In the genomic region with DNA sequence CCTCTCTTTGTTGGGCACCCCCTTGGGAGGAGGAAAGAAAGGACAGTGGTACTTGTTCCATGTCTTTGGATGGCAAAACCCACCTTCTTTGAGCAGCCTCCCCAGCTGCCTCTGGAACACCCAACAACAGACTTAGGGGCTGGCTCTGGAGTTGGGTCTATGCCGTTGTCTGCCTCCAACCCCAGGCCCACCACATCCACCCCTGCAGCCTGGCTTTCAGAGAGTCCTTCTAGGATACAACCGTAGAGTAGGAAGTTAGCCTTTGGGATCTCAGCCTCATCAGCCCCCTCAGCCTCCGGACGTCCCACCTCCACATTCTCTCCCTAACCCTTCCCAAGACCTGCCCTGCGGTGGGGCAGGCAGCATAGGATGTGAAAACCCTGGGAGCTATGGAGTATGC, we compare ENCODE assay signal across 1 cellular context.
A peak's percentile ranks its signal among the peaks of the same experiment; 100 is the strongest.
TF ChIP-seq lines count a peak whose summit lies in the region.

No MANE protein-coding gene starts in this region.

TF ChIP-seq in HepG2, 621 proteins besides CTCF, POLR2A, EP300 and RAD21:
- TF ChIP-seq ZNF296 (CRISPR knock-in tag; conservative IDR thresholded peaks at IDR 0.05), result no peak
- peak; percentile 75 for TF ChIP-seq RBM22 (optimal IDR thresholded peaks at IDR 0.05; ENCODE audit: low read length)
- TF ChIP-seq RFXAP (CRISPR knock-in tag; IDR thresholded peaks at IDR 0.05; ENCODE audit: borderline replicate concordance), result no peak
- TF ChIP-seq KLF11 (CRISPR knock-in tag; IDR thresholded peaks at IDR 0.05), result no peak
- 0 out of 2 replicates have a peak, but pooled peaks have one; percentile 18 for TF ChIP-seq POLR2G (IDR thresholded peaks at IDR 0.05; ENCODE audit: low read depth, low read length)
- TF ChIP-seq, protein P1, sequence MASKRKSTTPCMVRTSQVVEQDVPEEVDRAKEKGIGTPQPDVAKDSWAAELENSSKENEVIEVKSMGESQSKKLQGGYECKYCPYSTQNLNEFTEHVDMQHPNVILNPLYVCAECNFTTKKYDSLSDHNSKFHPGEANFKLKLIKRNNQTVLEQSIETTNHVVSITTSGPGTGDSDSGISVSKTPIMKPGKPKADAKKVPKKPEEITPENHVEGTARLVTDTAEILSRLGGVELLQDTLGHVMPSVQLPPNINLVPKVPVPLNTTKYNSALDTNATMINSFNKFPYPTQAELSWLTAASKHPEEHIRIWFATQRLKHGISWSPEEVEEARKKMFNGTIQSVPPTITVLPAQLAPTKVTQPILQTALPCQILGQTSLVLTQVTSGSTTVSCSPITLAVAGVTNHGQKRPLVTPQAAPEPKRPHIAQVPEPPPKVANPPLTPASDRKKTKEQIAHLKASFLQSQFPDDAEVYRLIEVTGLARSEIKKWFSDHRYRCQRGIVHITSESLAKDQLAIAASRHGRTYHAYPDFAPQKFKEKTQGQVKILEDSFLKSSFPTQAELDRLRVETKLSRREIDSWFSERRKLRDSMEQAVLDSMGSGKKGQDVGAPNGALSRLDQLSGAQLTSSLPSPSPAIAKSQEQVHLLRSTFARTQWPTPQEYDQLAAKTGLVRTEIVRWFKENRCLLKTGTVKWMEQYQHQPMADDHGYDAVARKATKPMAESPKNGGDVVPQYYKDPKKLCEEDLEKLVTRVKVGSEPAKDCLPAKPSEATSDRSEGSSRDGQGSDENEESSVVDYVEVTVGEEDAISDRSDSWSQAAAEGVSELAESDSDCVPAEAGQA (IDR thresholded peaks at IDR 0.05; ENCODE audit: low read depth), result no peak
- TF ChIP-seq, protein P1 (CRISPR knock-in tag; IDR thresholded peaks at IDR 0.05; ENCODE audit: borderline replicate concordance), result no peak
- TF ChIP-seq ZNF607 (CRISPR knock-in tag; IDR thresholded peaks at IDR 0.05; ENCODE audit: borderline replicate concordance), result 0 out of 2 replicates have a peak, but pooled peaks have one; percentile 30
- no peak for TF ChIP-seq ATF3 (CRISPR knock-in tag; IDR thresholded peaks at IDR 0.05)
- TF ChIP-seq, protein P2, sequence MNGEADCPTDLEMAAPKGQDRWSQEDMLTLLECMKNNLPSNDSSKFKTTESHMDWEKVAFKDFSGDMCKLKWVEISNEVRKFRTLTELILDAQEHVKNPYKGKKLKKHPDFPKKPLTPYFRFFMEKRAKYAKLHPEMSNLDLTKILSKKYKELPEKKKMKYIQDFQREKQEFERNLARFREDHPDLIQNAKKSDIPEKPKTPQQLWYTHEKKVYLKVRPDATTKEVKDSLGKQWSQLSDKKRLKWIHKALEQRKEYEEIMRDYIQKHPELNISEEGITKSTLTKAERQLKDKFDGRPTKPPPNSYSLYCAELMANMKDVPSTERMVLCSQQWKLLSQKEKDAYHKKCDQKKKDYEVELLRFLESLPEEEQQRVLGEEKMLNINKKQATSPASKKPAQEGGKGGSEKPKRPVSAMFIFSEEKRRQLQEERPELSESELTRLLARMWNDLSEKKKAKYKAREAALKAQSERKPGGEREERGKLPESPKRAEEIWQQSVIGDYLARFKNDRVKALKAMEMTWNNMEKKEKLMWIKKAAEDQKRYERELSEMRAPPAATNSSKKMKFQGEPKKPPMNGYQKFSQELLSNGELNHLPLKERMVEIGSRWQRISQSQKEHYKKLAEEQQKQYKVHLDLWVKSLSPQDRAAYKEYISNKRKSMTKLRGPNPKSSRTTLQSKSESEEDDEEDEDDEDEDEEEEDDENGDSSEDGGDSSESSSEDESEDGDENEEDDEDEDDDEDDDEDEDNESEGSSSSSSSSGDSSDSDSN (CRISPR knock-in tag; IDR thresholded peaks at IDR 0.05), result peak; percentile 18; the same call in 1 of the 2 replicates
- TF ChIP-seq RBFOX2 (IDR thresholded peaks at IDR 0.05; ENCODE audit: low read depth, low read length), result no peak
- TF ChIP-seq, protein P3, sequence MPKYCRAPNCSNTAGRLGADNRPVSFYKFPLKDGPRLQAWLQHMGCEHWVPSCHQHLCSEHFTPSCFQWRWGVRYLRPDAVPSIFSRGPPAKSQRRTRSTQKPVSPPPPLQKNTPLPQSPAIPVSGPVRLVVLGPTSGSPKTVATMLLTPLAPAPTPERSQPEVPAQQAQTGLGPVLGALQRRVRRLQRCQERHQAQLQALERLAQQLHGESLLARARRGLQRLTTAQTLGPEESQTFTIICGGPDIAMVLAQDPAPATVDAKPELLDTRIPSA (CRISPR knock-in tag; IDR thresholded peaks at IDR 0.05; ENCODE audit: borderline replicate concordance), result no peak
- 0 out of 2 replicates have a peak, but pooled peaks have one; percentile 35 for TF ChIP-seq SNAPC2 (CRISPR knock-in tag; IDR thresholded peaks at IDR 0.05)
- TF ChIP-seq ZNF501 (CRISPR knock-in tag; IDR thresholded peaks at IDR 0.05), result 0 out of 2 replicates have a peak, but pooled peaks have one; percentile 26
- no peak for TF ChIP-seq PAWR (CRISPR knock-in tag; IDR thresholded peaks at IDR 0.05; ENCODE audit: borderline replicate concordance)
- no peak for TF ChIP-seq ETV5 (CRISPR knock-in tag; IDR thresholded peaks at IDR 0.05; ENCODE audit: borderline replicate concordance)
